ENCODE assay signal across 29 cellular contexts in the genomic region with DNA sequence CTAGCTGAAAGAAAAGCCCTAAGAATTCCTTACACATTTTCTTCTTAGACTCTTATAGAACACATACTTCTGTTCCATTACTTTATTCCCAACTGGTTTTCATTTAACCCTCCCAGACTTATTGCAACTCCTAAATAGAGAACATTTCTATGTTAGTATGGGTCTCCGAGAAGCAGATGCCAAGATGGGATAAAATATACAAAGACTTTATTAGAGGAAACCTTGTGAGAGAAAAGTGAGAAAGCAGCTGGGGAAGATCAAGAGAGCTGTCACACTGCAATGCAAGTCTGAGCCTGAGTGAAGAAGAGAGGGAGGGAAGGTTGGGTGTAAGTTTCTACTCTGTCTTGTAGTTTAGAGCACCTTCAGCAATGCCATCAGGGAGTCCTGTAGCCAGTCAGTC.
"Had no signal": no experiment of that assay in that cellular context is flagged by ENCODE, and none has a peak within 500 bp of the region (broad histone marks: within the 10 kb centered on the region; RNA-seq: fewer than 3 reads in every experiment).

No MANE protein-coding gene starts in this region.

- H3K4me2 ChIP-seq: hepatocyte had no signal

- H3K36me3 ChIP-seq: left ventricle myocardium inferior, pancreas, prostate gland, stomach, thyroid gland, transverse colon, upper lobe of right lung had no signal

- H3K9me3 ChIP-seq: mucosa of descending colon, pancreas, prostate gland, testis, thyroid gland, transverse colon, upper lobe of right lung had no signal

- DNase-seq: kidney glomerular epithelial cell; left cardiac atrium; left ventricle myocardium inferior; midbrain; mucosa of descending colon; naive thymus-derived CD4-positive, alpha-beta T cell; nucleus accumbens; pancreas; posterior cingulate gyrus; retina; right cardiac atrium; stimulated activated CD4-positive, alpha-beta T cell treated with anti-CD3 and anti-CD28 coated beads, Interleukin-12 subunit alpha, Interleukin-12 subunit beta, amount 100 ng/mL, for 4 hours; stimulated activated CD4-positive, alpha-beta T cell treated with anti-CD3 and anti-CD28 coated beads, Interleukin-15, amount 100 ng/mL, for 24 hours; stimulated activated CD4-positive, alpha-beta T cell treated with anti-CD3 and anti-CD28 coated beads, Interleukin-2, amount 100 ng/mL, for 24 hours; stimulated activated CD4-positive, alpha-beta T cell treated with anti-CD3 and anti-CD28 coated beads, Interleukin-4, amount 100 ng/mL, for 1 hour; stimulated activated naive B cell treated with anti-CD40 and anti-IgM and Interleukin-4, amounts not matched to agents 10 μg/mL and 1 μg/mL and 100 μg/mL, for 72 hours; stimulated activated naive CD8-positive, alpha-beta T cell treated with anti-CD3 and anti-CD28 coated beads, Interleukin-15, Interleukin-2, amounts not matched to agents 100 U/mL and 50 U/mL, for 24 hours; stomach; testis; thyroid gland; transverse colon; upper lobe of right lung had no signal

- H3K79me2 ChIP-seq: hepatocyte had no signal

- H3K4me3 ChIP-seq: hepatocyte, left ventricle myocardium inferior, mucosa of descending colon, pancreas, prostate gland, skin epidermis, stomach, testis, thyroid gland, transverse colon, upper lobe of right lung had no signal

- H2AFZ ChIP-seq: hepatocyte had no signal

- FAIRE-seq: keratinocyte, pancreas, urothelium cell line had no signal

- H3K27me3 ChIP-seq: hepatocyte, pancreas, stomach, testis, thyroid gland, transverse colon, upper lobe of right lung had no signal

- ATAC-seq: left cardiac atrium; mucosa of descending colon; naive thymus-derived CD4-positive, alpha-beta T cell; natural killer cell treated with Interleukin-12 subunit alpha and Interleukin-12 subunit beta and Interleukin-15 and Interleukin-18, amount 100 ng/mL, for 72 hours; pancreas; right cardiac atrium; sciatic nerve; stimulated activated naive B cell treated with anti-CD40 and anti-IgM and Interleukin-4, amounts not matched to agents 10 μg/mL and 1 μg/mL and 100 μg/mL, for 72 hours; stimulated activated naive CD8-positive, alpha-beta T cell treated with anti-CD3 and anti-CD28 coated beads, Interleukin-15, Interleukin-2, amounts not matched to agents 100 U/mL and 50 U/mL, for 24 hours; upper lobe of right lung had no signal

- H3K27ac ChIP-seq: hepatocyte, left ventricle myocardium inferior, pancreas, prostate gland, skin epidermis, stomach, testis, thyroid gland, transverse colon, upper lobe of right lung had no signal

- H3K4me1 ChIP-seq: left ventricle myocardium inferior, pancreas, prostate gland, stomach, testis, thyroid gland, transverse colon, upper lobe of right lung had no signal
